In genomic region chr3:72328755-72329154, GRCh38 we compare ENCODE assay signal across 21 cellular contexts.
"Had no signal": no experiment of that assay in that cellular context is flagged by ENCODE, and none has a peak within 500 bp of the region (broad histone marks: within the 10 kb centered on the region; RNA-seq: fewer than 3 reads in every experiment).

No MANE protein-coding gene starts in this region.

- H3K4me1 Mint-ChIP-seq: memory B cell, natural killer cell had no signal

- H3K4me3 ChIP-seq: coronary artery, lung, pancreas, right lobe of liver, thoracic aorta, tibial nerve, upper lobe of right lung, uterus had no signal

- H3K9me3 Mint-ChIP-seq: effector memory CD8-positive, alpha-beta T cell had no signal

- H3K27me3 ChIP-seq: pancreas, right lobe of liver, tibial nerve, upper lobe of right lung, uterus had no signal

- DNase-seq: dermis blood vessel endothelial cell; effector memory CD8-positive, alpha-beta T cell; erythroblast; natural killer cell; right lobe of liver; small intestine; stimulated activated CD4-positive, alpha-beta T cell treated with anti-CD3 and anti-CD28 coated beads, Interleukin-15, amount 100 ng/mL, for 24 hours; stimulated activated CD4-positive, alpha-beta T cell treated with anti-CD3 and anti-CD28 coated beads, Interleukin-2, amount 100 ng/mL, for 48 hours; stimulated activated naive B cell treated with anti-CD40 and anti-IgM and Interleukin-4, amounts not matched to agents 10 μg/mL and 1 μg/mL and 100 μg/mL, for 72 hours; upper lobe of right lung had no signal

- H3K4me3 Mint-ChIP-seq: effector memory CD8-positive, alpha-beta T cell; memory B cell; natural killer cell; neural crest cell; stimulated activated naive B cell treated with anti-CD40 and anti-IgM and Interleukin-4, amounts not matched to agents 10 μg/mL and 1 μg/mL and 100 μg/mL, for 72 hours; stimulated activated naive CD8-positive, alpha-beta T cell treated with anti-CD3 and anti-CD28 coated beads, Interleukin-15, Interleukin-2, amounts not matched to agents 100 ng/mL and 50 ng/mL, for 24 hours had no signal

- H3K36me3 Mint-ChIP-seq: natural killer cell; stimulated activated naive B cell treated with anti-CD40 and anti-IgM and Interleukin-4, amounts not matched to agents 10 μg/mL and 1 μg/mL and 100 μg/mL, for 72 hours had no signal

- H3K36me3 ChIP-seq: neutrophil, pancreas, right lobe of liver, thoracic aorta, tibial nerve, upper lobe of right lung, uterus had no signal

- H3K27ac ChIP-seq: coronary artery, neutrophil, pancreas, right lobe of liver, thoracic aorta, tibial nerve, upper lobe of right lung, uterus had no signal

- ATAC-seq: effector memory CD8-positive, alpha-beta T cell; left lobe of liver; natural killer cell; right lobe of liver; stimulated activated naive B cell treated with anti-CD40 and anti-IgM and Interleukin-4, amounts not matched to agents 10 μg/mL and 1 μg/mL and 100 μg/mL, for 72 hours had no signal

- H3K27ac Mint-ChIP-seq: effector memory CD8-positive, alpha-beta T cell; memory B cell; natural killer cell; stimulated activated naive B cell treated with anti-CD40 and anti-IgM and Interleukin-4, amounts not matched to agents 10 μg/mL and 1 μg/mL and 100 μg/mL, for 72 hours; stimulated activated naive CD8-positive, alpha-beta T cell treated with anti-CD3 and anti-CD28 coated beads, Interleukin-15, Interleukin-2, amounts not matched to agents 100 ng/mL and 50 ng/mL, for 24 hours had no signal

- H3K4me1 ChIP-seq: pancreas, right lobe of liver, upper lobe of right lung, uterus had no signal

- H3K9me3 ChIP-seq: neutrophil, pancreas, right lobe of liver, thoracic aorta, upper lobe of right lung, uterus had no signal
